Comparison of ENCODE assay signal across 17 cellular contexts in genomic region chr18:50632895-50633515, GRCh38.
DNase-seq lines count a peak whose midpoint lies in the region; ATAC-seq and TF ChIP-seq lines count a peak whose summit lies in the region.
"Had no signal": no experiment of that assay in that cellular context is flagged by ENCODE, and none has a peak within 500 bp of the region (broad histone marks: within the 10 kb centered on the region; RNA-seq: fewer than 3 reads in every experiment).

No MANE protein-coding gene starts in this region.

- no peak overlapping the region for H3K14ac ChIP-seq in trophoblast cell (ENCODE audit: low read length)

- H3K23ac ChIP-seq in trophoblast cell (ENCODE audit: low read length), result no peak overlapping the region

- H3K79me1 ChIP-seq in trophoblast cell (ENCODE audit: low read length), result no peaks in the 10 kb centered on the region

- peaks cover 0 to 10% (median 0%) of the 10 kb centered on the region in 11 experiments; a peak in 4 of 22 replicates for H3K9me3 ChIP-seq in BLaER1 treated with 17β-estradiol and CSF1 and Interleukin-3, amounts not matched to agents 10 nM and 100 nM (replicated peaks in 1 of 11)
- H3K9me3 ChIP-seq in trophoblast cell (ENCODE audit: insufficient read depth, low read depth, low read length), result no peaks in the 10 kb centered on the region
- H3K9me3 ChIP-seq: ascending aorta had no signal

- peak overlapping the region; percentile 8 for H4K91ac ChIP-seq in trophoblast cell (ENCODE audit: low read depth, low read length)

- H3K9ac ChIP-seq in BLaER1 treated with 17β-estradiol and CSF1 and Interleukin-3, amounts not matched to agents 10 nM and 100 nM, result no peak overlapping the region
- H3K9ac ChIP-seq in trophoblast cell (ENCODE audit: low read length), result no peak overlapping the region

- TF ChIP-seq CTCF in coronary artery (IDR thresholded peaks at IDR 0.05), result no peak

- no peak overlapping the region for H3K4ac ChIP-seq in trophoblast cell (ENCODE audit: low read depth, low read length)

- H4K8ac ChIP-seq in trophoblast cell (ENCODE audit: low read depth, low read length), result no peak overlapping the region

- H4K12ac ChIP-seq in trophoblast cell (ENCODE audit: low read depth, low read length), result no peak overlapping the region

- H3K4me2 ChIP-seq in BLaER1 treated with 17β-estradiol and CSF1 and Interleukin-3, amounts not matched to agents 10 nM and 100 nM, result peak overlapping the region in 9 of 11 experiments; percentile 4 to 78 (median 63); a peak in 15 of 22 replicates
- no peak overlapping the region for H3K4me2 ChIP-seq in trophoblast cell (ENCODE audit: low read length)

- H3K79me2 ChIP-seq in trophoblast cell (ENCODE audit: control insufficient read depth, insufficient read depth, low read length, poor library complexity), result no peaks in the 10 kb centered on the region

- peak overlapping the region; percentile 1 for H3K18ac ChIP-seq in trophoblast cell (ENCODE audit: low read length)

- no peak overlapping the region for H2BK120ac ChIP-seq in trophoblast cell (ENCODE audit: insufficient read depth, low read length, poor library complexity)

- DNase-seq in Daoy (ENCODE audit: low read depth) (peak; percentile 12), coronary artery (ENCODE audit: low spot score) (peak; percentile 46), trophoblast cell (no peak), NCI-H2227 treated with DMSO at 0.1 percent for 48 hours (lab: John Stamatoyannopoulos, UW) (no peak)
- DNase-seq: activated CD4-positive, alpha-beta T cell treated with anti-CD3 and anti-CD28 coated beads, Interleukin-2, amount 50 U/mL, for 1 hour; CD4-positive, alpha-beta T cell; cerebellar nuclear complex; effector CD8-positive, alpha-beta T cell; T-helper 2 cell had no signal

- H3K27ac ChIP-seq in BLaER1 treated with 17β-estradiol and CSF1 and Interleukin-3, amounts not matched to agents 10 nM and 100 nM, result no peak overlapping the region
- H3K27ac ChIP-seq in coronary artery (peak overlapping the region in 1 of 2 donors; percentile 43), trophoblast cell (ENCODE audit: low read depth, low read length) (no peak overlapping the region)
- H3K27ac ChIP-seq: VCaP had no signal

- no peaks in the 10 kb centered on the region for H3K36me3 ChIP-seq in BLaER1 treated with 17β-estradiol and CSF1 and Interleukin-3, amounts not matched to agents 10 nM and 100 nM
- no peaks in the 10 kb centered on the region for H3K36me3 ChIP-seq in trophoblast cell (ENCODE audit: control insufficient read depth in 1 of 2, insufficient read depth in 2 of 2, low read length in 2 of 2)
- H3K36me3 ChIP-seq: ascending aorta had no signal

- H2BK5ac ChIP-seq in trophoblast cell (ENCODE audit: low read depth, low read length, poor library complexity), result no peak overlapping the region

- H3K27me3 ChIP-seq in BLaER1 treated with 17β-estradiol and CSF1 and Interleukin-3, amounts not matched to agents 10 nM and 100 nM, result no peaks in the 10 kb centered on the region
- H3K27me3 ChIP-seq in trophoblast cell (ENCODE audit: insufficient read depth, low read length), result no peaks in the 10 kb centered on the region
- H3K27me3 ChIP-seq: ascending aorta had no signal

- no peak overlapping the region for H2AFZ ChIP-seq in trophoblast cell (ENCODE audit: insufficient read depth, low read length, poor library complexity)

- H2BK12ac ChIP-seq in trophoblast cell (ENCODE audit: low read length), result no peak overlapping the region

- no peak overlapping the region for H2AK5ac ChIP-seq in trophoblast cell (ENCODE audit: low read length)

- no peak for ATAC-seq in HG03108 (IDR thresholded peaks at IDR 0.05; ENCODE audit: unreplicated experiment)
- no peak for ATAC-seq in GM19324 (IDR thresholded peaks at IDR 0.05; ENCODE audit: low FRiP score, unreplicated experiment)
- ATAC-seq: GM12878, K562, Panc1 had no signal

- H4K20me1 ChIP-seq in BLaER1 treated with 17β-estradiol and CSF1 and Interleukin-3, amounts not matched to agents 10 nM and 100 nM, result no peaks in the 10 kb centered on the region

- no peak overlapping the region for H3K4me3 ChIP-seq in BLaER1 treated with 17β-estradiol and CSF1 and Interleukin-3, amounts not matched to agents 10 nM and 100 nM
- no peak overlapping the region for H3K4me3 ChIP-seq in coronary artery
- H3K4me3 ChIP-seq in trophoblast cell (ENCODE audit: low read depth, low read length), result no peak overlapping the region
- H3K4me3 ChIP-seq: ascending aorta, GM12878, K562 had no signal

- WGBS in trophoblast cell (ENCODE audit: extremely low coverage, insufficient coverage, insufficient read length), result no CpG with 5 or more reads among the region's 8 CpGs

- peaks cover 0 to 71% (median 40%) of the 10 kb centered on the region in 10 experiments; a peak in 15 of 20 replicates for H3K4me1 ChIP-seq in BLaER1 treated with 17β-estradiol and CSF1 and Interleukin-3, amounts not matched to agents 10 nM and 100 nM
- peaks cover 8 to 10% of the 10 kb centered on the region in 2 experiments for H3K4me1 ChIP-seq in trophoblast cell (ENCODE audit: control insufficient read depth in 1 of 2, insufficient read depth in 2 of 2, low read length in 2 of 2)

Comparison
In these comparisons a context has a peak if more than half of its experiments do, and no peak if none do; other contexts are left out.
1. DNase-seq: peak in Daoy (single experiment) and coronary artery (single experiment); none in trophoblast cell (0 of 2) and NCI-H2227 treated with DMSO at 0.1 percent for 48 hours (single experiment).